1 cellular context compared by ENCODE assay signal in genomic region chr3:10505791-10506585, GRCh38.
TF ChIP-seq lines count a peak whose summit lies in the region.

No MANE protein-coding gene starts in this region.

TF ChIP-seq in H1, 55 proteins besides CTCF, POLR2A, EP300 and RAD21:
- TF ChIP-seq BCL11A (IDR thresholded peaks at IDR 0.05; ENCODE audit: low read depth in 2 of 2, low read length in 2 of 2) = no peak
- 0 out of 2 replicates have a peak, but pooled peaks have one; percentile 0 for TF ChIP-seq E2F6 (IDR thresholded peaks at IDR 0.05)
